In genomic region chr11:130023204-130023603, GRCh38 we compare ENCODE assay signal across 8 cellular contexts. TPM values are rescaled to one million over a fixed set of nuclear protein-coding genes. Genes with fewer than 3 reads are reported as not detected.
DNase-seq lines count a peak whose midpoint lies in the region; ATAC-seq and TF ChIP-seq lines count a peak whose summit lies in the region.

No MANE protein-coding gene starts in this region.

- H3K36me3 Mint-ChIP-seq in CD4-positive, alpha-beta T cell (ENCODE audit: low read depth), result no peaks in the 10 kb centered on the region
- no peaks in the 10 kb centered on the region for H3K36me3 Mint-ChIP-seq in activated T-cell treated with anti-CD3 and anti-CD28 coated beads, Interleukin-2, amount 50 U/mL, for 24 hours (ENCODE audit: low read depth)

- DNase-seq in AG08396 (ENCODE audit: low spot score), result peak; percentile 83
- DNase-seq in mammary epithelial cell, result peak; percentile 74
- no peak for DNase-seq in CD4-positive, alpha-beta T cell
- no peak for DNase-seq in stimulated activated CD4-positive, alpha-beta T cell treated with anti-CD3 and anti-CD28 coated beads, Interleukin-15, amount 100 ng/mL, for 24 hours
- no peak for DNase-seq in activated T-cell treated with anti-CD3 and anti-CD28 coated beads, Interleukin-2, amount 50 U/mL, for 24 hours

- no peak overlapping the region for H3K4me3 Mint-ChIP-seq in CD4-positive, alpha-beta T cell
- no peak overlapping the region for H3K4me3 Mint-ChIP-seq in activated T-cell treated with anti-CD3 and anti-CD28 coated beads, Interleukin-2, amount 50 U/mL, for 24 hours

- H3K9ac ChIP-seq in mammary epithelial cell (ENCODE audit: insufficient read depth, low read length), result no peak overlapping the region

- no peaks in the 10 kb centered on the region for H3K79me2 ChIP-seq in mammary epithelial cell (ENCODE audit: insufficient read depth, low read length)

- no peaks in the 10 kb centered on the region for H3K9me3 Mint-ChIP-seq in CD4-positive, alpha-beta T cell
- no peaks in the 10 kb centered on the region for H3K9me3 Mint-ChIP-seq in activated T-cell treated with anti-CD3 and anti-CD28 coated beads, Interleukin-2, amount 50 U/mL, for 24 hours

- intact Hi-C loops in mammary epithelial cell (cut with micrococcal nuclease), result loop anchor here (2.0 to 5.0 kb wide), 2 partner anchors 20 to 44 kb away; partner anchors contain the start of genes APLP2 and PRDM10
- intact Hi-C loops in CD4-positive, alpha-beta T cell (cut with DNase I, micrococcal nuclease), result no loop called here

- H4K20me1 ChIP-seq in mammary epithelial cell (ENCODE audit: insufficient read depth, low read length), result no peaks in the 10 kb centered on the region

- H3K27me3 ChIP-seq in mammary epithelial cell (ENCODE audit: insufficient read depth, low read length), result no peaks in the 10 kb centered on the region
- no peaks in the 10 kb centered on the region for H3K27me3 ChIP-seq in CD4-positive, alpha-beta T cell (ENCODE audit: control insufficient read depth, insufficient read depth, low read length)
- no peaks in the 10 kb centered on the region for H3K27me3 ChIP-seq in gastroesophageal sphincter

- H3K4me3 ChIP-seq in mammary epithelial cell (replicated peaks in 1 of 3; ENCODE audit: insufficient read depth in 1 of 3, low read depth in 2 of 3, low read length in 3 of 3) (no peak overlapping the region), gastroesophageal sphincter (no peak overlapping the region)

- H3K36me3 ChIP-seq in mammary epithelial cell (ENCODE audit: insufficient read depth, low read length) (no peaks in the 10 kb centered on the region), gastroesophageal sphincter (no peaks in the 10 kb centered on the region)

- WGBS in mammary epithelial cell (ENCODE audit: low coverage, missing lambda C conversion rate), result 14% methylated on average over 2 of the region's 2 CpGs
- 33 to 59% methylated on average over 1 to 2 of the region's 2 CpGs for WGBS in gastroesophageal sphincter (ENCODE audit: low coverage in 1 of 2), 2 donors

- H3K4me2 ChIP-seq in mammary epithelial cell (ENCODE audit: insufficient read depth, low read depth, low read length), result peak overlapping the region; percentile 59

- peaks cover 18% of the 10 kb centered on the region for H3K4me1 ChIP-seq in mammary epithelial cell (ENCODE audit: insufficient read depth, low read length)
- H3K4me1 ChIP-seq in gastroesophageal sphincter, result no peaks in the 10 kb centered on the region

- dilution Hi-C loops in mammary epithelial cell (cut with HindIII; ENCODE audit: low sequenced_read_pairs), result no loop called here

- H3K9me3 ChIP-seq in mammary epithelial cell (replicated peaks; ENCODE audit: insufficient read depth, low read length) (no peaks in the 10 kb centered on the region), gastroesophageal sphincter (no peaks in the 10 kb centered on the region)
- no peaks in the 10 kb centered on the region for H3K9me3 ChIP-seq in CD4-positive, alpha-beta T cell (ENCODE audit: control insufficient read depth, low read length)

- POLR2A ChIA-PET in CD4-positive, alpha-beta T cell (lab: Charles Lee), result no interaction called here

- peak overlapping the region; percentile 18 for H3K27ac ChIP-seq in mammary epithelial cell (ENCODE audit: insufficient read depth, low read depth, low read length)
- no peak overlapping the region for H3K27ac ChIP-seq in CD4-positive, alpha-beta T cell (ENCODE audit: low read depth, low read length)
- H3K27ac ChIP-seq in gastroesophageal sphincter, result no peak overlapping the region

- TF ChIP-seq CTCF in mammary epithelial cell (conservative IDR thresholded peaks at IDR 0.05 in 1 of 2, IDR thresholded peaks at IDR 0.05 in 1 of 2; ENCODE audit: extremely low read depth in 1 of 2, insufficient read depth in 1 of 2, low read depth in 1 of 2, low read length in 2 of 2), result no peak
- no peak for TF ChIP-seq CTCF in CD4-positive, alpha-beta T cell (IDR thresholded peaks at IDR 0.05)
- no peak for TF ChIP-seq CTCF in gastroesophageal sphincter (IDR thresholded peaks at IDR 0.05)

- H3K27ac Mint-ChIP-seq in CD4-positive, alpha-beta T cell, result no peak overlapping the region
- H3K27ac Mint-ChIP-seq in activated T-cell treated with anti-CD3 and anti-CD28 coated beads, Interleukin-2, amount 50 U/mL, for 24 hours, result no peak overlapping the region

- no TSS peak for BruUV-seq in mammary epithelial cell (replicated peaks; lab: Mats Ljungman, UMichigan)

- peak overlapping the region; percentile 77 for H2AFZ ChIP-seq in mammary epithelial cell (ENCODE audit: low read depth, low read length)

- CTCF ChIA-PET in mammary epithelial cell (lab: Charles Lee; ENCODE audit: low non-redundant PET), result no interaction called here
- CTCF ChIA-PET in CD4-positive, alpha-beta T cell (lab: Charles Lee), result no interaction called here

- in situ Hi-C loops in mammary epithelial cell (cut with MboI; ENCODE audit: low sequenced_read_pairs in 2 of 2), result no loop called here

- no peak for TF ChIP-seq EP300 in gastroesophageal sphincter (IDR thresholded peaks at IDR 0.05)

- no peak for TF ChIP-seq POLR2A in gastroesophageal sphincter (IDR thresholded peaks at IDR 0.05)

- ATAC-seq in GM19455 (IDR thresholded peaks at IDR 0.05; ENCODE audit: unreplicated experiment) (peak; percentile 82), HG03439 (IDR thresholded peaks at IDR 0.05; ENCODE audit: unreplicated experiment) (peak; percentile 88), gastroesophageal sphincter (no peak)
- ATAC-seq in CD4-positive, alpha-beta T cell (ENCODE audit: poor library complexity), result no peak

- no peaks in the 10 kb centered on the region for H3K27me3 Mint-ChIP-seq in CD4-positive, alpha-beta T cell
- H3K27me3 Mint-ChIP-seq in activated T-cell treated with anti-CD3 and anti-CD28 coated beads, Interleukin-2, amount 50 U/mL, for 24 hours, result no peaks in the 10 kb centered on the region

- no peaks in the 10 kb centered on the region for H3K4me1 Mint-ChIP-seq in CD4-positive, alpha-beta T cell (ENCODE audit: low read depth)
- no peaks in the 10 kb centered on the region for H3K4me1 Mint-ChIP-seq in activated T-cell treated with anti-CD3 and anti-CD28 coated beads, Interleukin-2, amount 50 U/mL, for 24 hours (ENCODE audit: low read depth)

RNA-seq across cellular contexts. Expression of gene PRDM10, which starts 20.6 kb away (rescaled TPM):
- total RNA-seq in mammary epithelial cell (1 to 10 TPM; 6.5 to 6.6 TPM), gastroesophageal sphincter (10 to 100 TPM in 1 of 4 donors, 1 to 10 TPM in 3; 6.6 to 12.0 (median 7.4) TPM)
- polyA plus RNA-seq in mammary epithelial cell, result 6.3 TPM
- polyA minus RNA-seq in mammary epithelial cell, result 80.9 TPM
- total RNA-seq in CD4-positive, alpha-beta T cell, result 1 to 10 TPM; 8.2 to 9.6 TPM

RNA-seq across cellular contexts. Expression of gene APLP2, which starts 46.5 kb away (rescaled TPM):
- total RNA-seq in mammary epithelial cell (100 to 1,000 TPM; 348 to 450 TPM), gastroesophageal sphincter (100 to 1,000 TPM; 386 to 533 (median 452) TPM)
- polyA plus RNA-seq in mammary epithelial cell, result 319 TPM
- 177 TPM for polyA minus RNA-seq in mammary epithelial cell
- total RNA-seq in CD4-positive, alpha-beta T cell, result 10 to 100 TPM; 28.8 to 29.5 TPM

Comparison
In these comparisons a context has a peak if more than half of its experiments do, and no peak if none do; other contexts are left out.
1. DNase-seq: peak in AG08396 (single experiment) and mammary epithelial cell (single experiment); none in CD4-positive, alpha-beta T cell (0 of 10), stimulated activated CD4-positive, alpha-beta T cell treated with anti-CD3 and anti-CD28 coated beads, Interleukin-15, amount 100 ng/mL, for 24 hours (single experiment) and activated T-cell treated with anti-CD3 and anti-CD28 coated beads, Interleukin-2, amount 50 U/mL, for 24 hours (single experiment).
2. ATAC-seq: peak in GM19455 (single experiment) and HG03439 (single experiment); none in CD4-positive, alpha-beta T cell (single experiment) and gastroesophageal sphincter (single experiment).
3. RNA of gene APLP2, which starts 46.5 kb away (total RNA-seq): 386 to 533 TPM in gastroesophageal sphincter and 348 to 450 TPM in mammary epithelial cell; 28.8 to 29.5 TPM in CD4-positive, alpha-beta T cell; every median in the first group is over 10 times any median in the second.